ENCODE assay signal across 9 cellular contexts in genomic region chr22:37052386-37053309, GRCh38. TPM values are rescaled to one million over a fixed set of nuclear protein-coding genes. Genes with fewer than 3 reads are reported as not detected.
DNase-seq lines count a peak whose midpoint lies in the region; ATAC-seq, FAIRE-seq and TF ChIP-seq lines count a peak whose summit lies in the region.
"Had no signal": no experiment of that assay in that cellular context is flagged by ENCODE, and none has a peak within 500 bp of the region (broad histone marks: within the 10 kb centered on the region; RNA-seq: fewer than 3 reads in every experiment).

No MANE protein-coding gene starts in this region.

- ATAC-seq in A549, result no peak
- ATAC-seq in GM18909 (IDR thresholded peaks at IDR 0.05; ENCODE audit: poor library complexity, unreplicated experiment), result no peak
- no peak for ATAC-seq in GM19023 (IDR thresholded peaks at IDR 0.05; ENCODE audit: unreplicated experiment)

- H3K27me3 ChIP-seq in HUES64 (ENCODE audit: insufficient read depth, low read length) (no peaks in the 10 kb centered on the region; the same call in 1 of the 2 replicates), muscle layer of duodenum (ENCODE audit: low read depth, low read length) (no peaks in the 10 kb centered on the region)

- no peaks in the 10 kb centered on the region for H3K9me3 ChIP-seq in A549
- no peaks in the 10 kb centered on the region for H3K9me3 ChIP-seq in HUES64 (ENCODE audit: insufficient read depth, low read depth, low read length)
- no peaks in the 10 kb centered on the region for H3K9me3 ChIP-seq in muscle layer of duodenum (ENCODE audit: control insufficient read depth in 1 of 2, low read length in 2 of 2)

- H3K9me3 Mint-ChIP-seq in chondrocyte (ENCODE audit: low read depth), result no peaks in the 10 kb centered on the region

- TF ChIP-seq RAD21 in A549 (conservative IDR thresholded peaks at IDR 0.05 in 1 of 2, IDR thresholded peaks at IDR 0.05 in 1 of 2), result no peak

- H3K9ac ChIP-seq in HUES64 (ENCODE audit: low read depth, low read length), result 0 out of 2 replicates have a peak overlapping the region, but pooled peaks have one; percentile 72

- no peak overlapping the region for H3K27ac Mint-ChIP-seq in chondrocyte (ENCODE audit: unreplicated experiment)

- peaks cover 10% of the 10 kb centered on the region for H3K36me3 Mint-ChIP-seq in chondrocyte (ENCODE audit: low read depth)

- H3K4me3 Mint-ChIP-seq in chondrocyte (ENCODE audit: unreplicated experiment), result peak overlapping the region; percentile 71

- WGBS in A549 (ENCODE audit: missing lambda C conversion rate), result 87% methylated on average over 16 of the region's 25 CpGs
- WGBS in HUES64, result 89% methylated on average over 25 of the region's 25 CpGs

- POLR2A ChIA-PET in A549 (lab: Yijun Ruan, JAX), result interaction anchor here (1.5 kb wide), 1 partner anchor 17 kb away, joined by 6 read pairs; no protein-coding TSS in a partner anchor

- no peak for DNase-seq in A549 (ENCODE audit: low read depth in 1 of 2, low spot score in 1 of 2)
- no peak for DNase-seq in chondrocyte (ENCODE audit: low spot score)
- no peak for DNase-seq in H4 (ENCODE audit: low spot score)
- DNase-seq in NCI-H345 (lab: John Stamatoyannopoulos, UW), result no peak

- peak overlapping the region; percentile 89 for H3K4me3 ChIP-seq in A549
- peak overlapping the region; percentile 85 for H3K4me3 ChIP-seq in HUES64 (ENCODE audit: low read length)
- peak overlapping the region; percentile 48 to 88 for H3K4me3 ChIP-seq in muscle layer of duodenum (ENCODE audit: low read depth in 1 of 2, low read length in 2 of 2)

- CTCF ChIA-PET in A549 (lab: Yijun Ruan, JAX), result interaction anchor here (1.2 to 1.6 kb wide), 3 partner anchors 8 to 197 kb away, joined by 3 to 5 read pairs (median 4); no protein-coding TSS in a partner anchor

- no peak for FAIRE-seq in A549 (lab: Jason Lieb, UNC)

- peak overlapping the region; percentile 86 to 96 for H3K27ac ChIP-seq in A549
- H3K27ac ChIP-seq in HUES64 (ENCODE audit: low read depth, low read length), result no peak overlapping the region
- no peak overlapping the region for H3K27ac ChIP-seq in muscle layer of duodenum (ENCODE audit: low read length)

- H3K36me3 ChIP-seq in HUES64 (ENCODE audit: insufficient read depth, low read length), result peaks cover 32% of the 10 kb centered on the region
- H3K36me3 ChIP-seq in muscle layer of duodenum (ENCODE audit: control insufficient read depth in 1 of 2, insufficient read depth in 2 of 2, low read length in 2 of 2), result peaks cover 13 to 26% of the 10 kb centered on the region in 2 donors

- H3K4me1 Mint-ChIP-seq in chondrocyte (ENCODE audit: low read depth), result peaks cover 12% of the 10 kb centered on the region

- no peaks in the 10 kb centered on the region for H3K27me3 Mint-ChIP-seq in chondrocyte (ENCODE audit: low read depth)

- H3K4me1 ChIP-seq in A549 (peaks cover 14% of the 10 kb centered on the region; the same call in 2 of the 3 replicates), HUES64 (ENCODE audit: insufficient read depth, low read length) (no peaks in the 10 kb centered on the region), muscle layer of duodenum (ENCODE audit: control insufficient read depth in 1 of 2, insufficient read depth in 2 of 2, low read length in 2 of 2) (peaks cover 0 to 14% of the 10 kb centered on the region in 2 donors)

- no peak for TF ChIP-seq POLR2A in A549 (IDR thresholded peaks at IDR 0.05; ENCODE audit: low read length)

- no peak for TF ChIP-seq EP300 in A549 (IDR thresholded peaks at IDR 0.05)

- TF ChIP-seq CTCF in A549 (IDR thresholded peaks at IDR 0.05), result no peak
- TF ChIP-seq CTCF in chondrocyte (IDR thresholded peaks at IDR 0.05), result no peak

- H3K4me2 ChIP-seq in A549, result peak overlapping the region; percentile 90

TF ChIP-seq in A549, 52 proteins besides CTCF, POLR2A, EP300 and RAD21:
- TF ChIP-seq ZSCAN20 (CRISPR knock-in tag; IDR thresholded peaks at IDR 0.05) (no peak), ESRRA (IDR thresholded peaks at IDR 0.05; ENCODE audit: borderline replicate concordance, low read length) (no peak), MAFK (IDR thresholded peaks at IDR 0.05; ENCODE audit: partially characterized antibody) (no peak), E2F6 (IDR thresholded peaks at IDR 0.05; ENCODE audit: borderline replicate concordance, low read depth) (no peak), HOXB5 (CRISPR knock-in tag; IDR thresholded peaks at IDR 0.05) (no peak), MAX (IDR thresholded peaks at IDR 0.05) (no peak)
TF ChIP-seq in A549: peak in this region for 0.

RNA-seq across cellular contexts. Expression of gene KCTD17, which starts 1.1 kb away (rescaled TPM):
- polyA plus RNA-seq in A549 (2011; rRNA removed) (17.7 and 18.7 TPM in 2 replicates), A549 (2017; fragmentation: RNase III; extraction: RNeasy Plus Mini Kit Qiagen cat#74134 plus additional on column Dnase treatment) (29.5 to 37.1 TPM (median 35.5 TPM) in 3 replicates)
- 23.0 and 35.2 TPM in 2 replicates for polyA plus RNA-seq in A549 (2012; cell fraction: cytosol; rRNA removed)
- 49.7 and 59.1 TPM in 2 replicates for polyA plus RNA-seq in A549 (2012; cell fraction: nucleus; rRNA removed)
- polyA minus RNA-seq in A549 (2011; rRNA and poly(A)+ RNA removed), result 37.0 and 37.9 TPM in 2 replicates
- 29.1 TPM for polyA plus RNA-seq in HUES64 (2013, experiment 1 of 2)
- 39.6 TPM for polyA plus RNA-seq in HUES64 (2013, experiment 2 of 2)
- total RNA-seq in chondrocyte, result 26.7 to 33.0 TPM (median 28.9 TPM) in 3 replicates
- 6.3 and 7.4 TPM in 2 replicates for total RNA-seq in H4 (2014; rRNA removed; shearing (Covaris generic))

RNA-seq across cellular contexts. Expression of gene MPST, which starts 33.1 kb away (rescaled TPM):
- polyA plus RNA-seq in A549 (2011; rRNA removed) (40.6 and 44.2 TPM in 2 replicates), A549 (2017; fragmentation: RNase III; extraction: RNeasy Plus Mini Kit Qiagen cat#74134 plus additional on column Dnase treatment) (55.4 to 63.3 TPM (median 61.8 TPM) in 3 replicates)
- polyA plus RNA-seq in A549 (2012; cell fraction: cytosol; rRNA removed), result 109 and 153 TPM in 2 replicates
- 121 and 191 TPM in 2 replicates for polyA plus RNA-seq in A549 (2012; cell fraction: nucleus; rRNA removed)
- 20.0 and 24.3 TPM in 2 replicates for polyA minus RNA-seq in A549 (2011; rRNA and poly(A)+ RNA removed)
- polyA plus RNA-seq in HUES64 (2013, experiment 1 of 2), result 62.1 TPM
- 64.7 TPM for polyA plus RNA-seq in HUES64 (2013, experiment 2 of 2)
- 51.0 to 71.4 TPM (median 68.9 TPM) in 3 replicates for total RNA-seq in chondrocyte
- total RNA-seq in H4 (2014; rRNA removed; shearing (Covaris generic)), result 39.6 and 50.0 TPM in 2 replicates

RNA-seq across cellular contexts. Expression of gene TST, which starts 33.4 kb away (rescaled TPM):
- polyA plus RNA-seq in A549 (2011; rRNA removed), result 43.2 and 49.4 TPM in 2 replicates
- 66.1 and 85.7 TPM in 2 replicates for polyA plus RNA-seq in A549 (2012; cell fraction: cytosol; rRNA removed)
- 69.8 and 75.9 TPM in 2 replicates for polyA plus RNA-seq in A549 (2012; cell fraction: nucleus; rRNA removed)
- 36.4 to 50.1 TPM (median 49.4 TPM) in 3 replicates for polyA plus RNA-seq in A549 (2017; fragmentation: RNase III; extraction: RNeasy Plus Mini Kit Qiagen cat#74134 plus additional on column Dnase treatment)
- 30.3 and 39.4 TPM in 2 replicates for polyA minus RNA-seq in A549 (2011; rRNA and poly(A)+ RNA removed)
- 23.8 TPM for polyA plus RNA-seq in HUES64 (2013, experiment 1 of 2)
- 26.7 TPM for polyA plus RNA-seq in HUES64 (2013, experiment 2 of 2)
- 17.8 to 25.3 TPM (median 24.9 TPM) in 3 replicates for total RNA-seq in chondrocyte
- 31.7 and 38.2 TPM in 2 replicates for total RNA-seq in H4 (2014; rRNA removed; shearing (Covaris generic))

RNA-seq across cellular contexts. Expression of gene TMPRSS6, which starts 56.9 kb away (rescaled TPM):
- polyA plus RNA-seq in A549 (2011; rRNA removed) (not detected in 2 replicates), A549 (2017; fragmentation: RNase III; extraction: RNeasy Plus Mini Kit Qiagen cat#74134 plus additional on column Dnase treatment) (not detected in 3 replicates)
- polyA plus RNA-seq in A549 (2012; cell fraction: cytosol; rRNA removed), result 0.01 TPM in 1 of 2 replicates, not detected in the other
- polyA plus RNA-seq in A549 (2012; cell fraction: nucleus; rRNA removed), result 0.05 TPM in 1 of 2 replicates, not detected in the other
- polyA minus RNA-seq in A549 (2011; rRNA and poly(A)+ RNA removed), result not detected in 2 replicates
- 0.05 TPM for polyA plus RNA-seq in HUES64 (2013, experiment 1 of 2)
- not detected for polyA plus RNA-seq in HUES64 (2013, experiment 2 of 2)
- total RNA-seq in chondrocyte, result not detected in 3 replicates
- not detected in 2 replicates for total RNA-seq in H4 (2014; rRNA removed; shearing (Covaris generic))
- total RNA-seq: lung microvascular endothelial cell had no signal

Comparison
In these comparisons a context has a peak if more than half of its experiments do, and no peak if none do; other contexts are left out.
1. H3K27ac ChIP-seq: peak in A549 (2 of 2); none in HUES64 (single experiment) and muscle layer of duodenum (single experiment).
2. Peak in every context shown above with its lines, with median percentiles within 50 percentile points of each other: H3K4me3 ChIP-seq.